Comparison of ENCODE assay signal across 9 cellular contexts in the genomic region with DNA sequence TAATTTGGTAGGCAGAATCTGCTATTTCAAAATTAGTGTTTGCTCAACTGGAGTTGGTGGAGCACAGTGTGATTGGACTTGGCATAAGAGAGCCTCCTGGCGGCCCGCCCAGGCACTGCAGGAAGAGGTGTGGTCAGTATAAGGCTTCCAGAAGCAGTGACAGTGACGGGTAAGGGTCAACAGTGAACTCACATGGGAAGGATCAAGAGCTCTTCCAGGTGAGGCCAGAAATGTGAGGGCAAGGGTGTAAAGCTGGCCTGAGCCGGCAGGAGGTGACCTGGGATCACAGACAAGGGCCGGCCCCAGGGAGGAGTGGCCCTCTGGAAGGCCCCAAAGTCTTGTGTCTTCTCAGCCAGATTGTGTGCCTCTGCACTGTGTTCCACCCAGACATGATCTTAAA.
DNase-seq lines count a peak whose midpoint lies in the region; ATAC-seq and TF ChIP-seq lines count a peak whose summit lies in the region.
"Had no signal": no experiment of that assay in that cellular context is flagged by ENCODE, and none has a peak within 500 bp of the region (broad histone marks: within the 10 kb centered on the region; RNA-seq: fewer than 3 reads in every experiment).

No MANE protein-coding gene starts in this region.

- no peaks in the 10 kb centered on the region for H4K20me1 ChIP-seq in KMS-11 (ENCODE audit: insufficient read depth)

- no peak overlapping the region for H3K27ac ChIP-seq in CD4-positive, alpha-beta memory T cell (ENCODE audit: low read depth, low read length)
- no peak overlapping the region for H3K27ac ChIP-seq in KMS-11
- H3K27ac ChIP-seq in ascending aorta = no peak overlapping the region

- H3K36me3 Mint-ChIP-seq in CD4-positive, alpha-beta memory T cell = no peaks in the 10 kb centered on the region

- no peaks in the 10 kb centered on the region for H3K9me3 ChIP-seq in CD4-positive, alpha-beta memory T cell (ENCODE audit: control insufficient read depth in 1 of 2, low read length in 2 of 2)
- H3K9me3 ChIP-seq in ascending aorta = no peaks in the 10 kb centered on the region

- DNase-seq in CD4-positive, alpha-beta memory T cell = peak; percentile 49 to 58 (median 56)
- DNase-seq in T-helper 22 cell (ENCODE audit: low read depth) (peak; percentile 9), ascending aorta (ENCODE audit: low spot score in 2 of 2) (peak in 1 of 2 donors; percentile 86), iPS DF 19.7 (ENCODE audit: low read depth, low spot score) (peak; percentile 75), cortex of kidney (lab: John Stamatoyannopoulos, UW) (no peak)
- DNase-seq in stimulated activated CD4-positive, alpha-beta T cell treated with anti-CD3 and anti-CD28 coated beads, Interleukin-1b, Interleukin-23, amount 100 ng/mL, for 4 hours (ENCODE audit: low read depth in 2 of 2) = peak; percentile 39 to 59

- TF ChIP-seq CTCF in KMS-11 (conservative IDR thresholded peaks at IDR 0.05; ENCODE audit: low read depth, low read length) (peak; percentile 91), ascending aorta (IDR thresholded peaks at IDR 0.05) (peak; percentile 55 to 64 (median 58))

- peaks cover 0 to 3% (median 1%) of the 10 kb centered on the region in 4 donors for H3K4me1 Mint-ChIP-seq in CD4-positive, alpha-beta memory T cell

- no peak overlapping the region for H3K4me3 ChIP-seq in CD4-positive, alpha-beta memory T cell (ENCODE audit: low read length in 2 of 2)
- H3K4me3 ChIP-seq in KMS-11 (IDR thresholded peaks at IDR 0.05; ENCODE audit: insufficient read depth, low read depth, low read length) (no peak overlapping the region), ascending aorta (no peak overlapping the region)

- ATAC-seq in GM19395 (IDR thresholded peaks at IDR 0.05; ENCODE audit: unreplicated experiment) = peak; percentile 75

- CTCF ChIA-PET in CD4-positive, alpha-beta memory T cell (lab: Charles Lee; ENCODE audit: partially characterized antibody) = interaction anchor here (0.6 to 4.5 kb wide), 16 partner anchors 8 to 338 kb away, joined by 3 to 42 read pairs (median 5); no protein-coding TSS in a partner anchor

- no peak overlapping the region for H3K4me2 ChIP-seq in KMS-11

- H3K9ac ChIP-seq in KMS-11 = no peak overlapping the region

- H3K79me2 ChIP-seq in KMS-11 (ENCODE audit: insufficient read depth, low read depth) = no peaks in the 10 kb centered on the region

- peak overlapping the region in 2 of 7 donors; percentile 23 to 61 for H3K27ac Mint-ChIP-seq in CD4-positive, alpha-beta memory T cell
- H3K27ac Mint-ChIP-seq: IgD-negative memory B cell had no signal

- peak overlapping the region in 1 of 8 donors; percentile 1 for H3K4me3 Mint-ChIP-seq in CD4-positive, alpha-beta memory T cell
- H3K4me3 Mint-ChIP-seq: IgD-negative memory B cell had no signal

- H3K4me1 ChIP-seq in CD4-positive, alpha-beta memory T cell (ENCODE audit: insufficient read depth, low read length) = no peaks in the 10 kb centered on the region
- H3K4me1 ChIP-seq in KMS-11 (ENCODE audit: low read depth, poor library complexity, severe bottlenecking) (no peaks in the 10 kb centered on the region), ascending aorta (no peaks in the 10 kb centered on the region)

- H2AFZ ChIP-seq in KMS-11 (ENCODE audit: low read depth) = 0 out of 2 replicates have a peak overlapping the region, but pooled peaks have one; percentile 20

- no peaks in the 10 kb centered on the region for H3K27me3 ChIP-seq in CD4-positive, alpha-beta memory T cell (ENCODE audit: insufficient read depth, low read length)
- no peaks in the 10 kb centered on the region for H3K27me3 ChIP-seq in KMS-11 (ENCODE audit: insufficient read depth, low read depth)
- H3K27me3 ChIP-seq in ascending aorta = no peaks in the 10 kb centered on the region

- POLR2A ChIA-PET in CD4-positive, alpha-beta memory T cell (lab: Charles Lee; ENCODE audit: partially characterized antibody) = interaction anchor here (1.1 kb wide), 1 partner anchor 52 kb away, joined by 3 read pairs; no protein-coding TSS in a partner anchor

- intact Hi-C loops in CD4-positive, alpha-beta memory T cell (cut with micrococcal nuclease) = loop anchor here (1.0 to 5.0 kb wide), 3 partner anchors 185 to 343 kb away; no protein-coding TSS in a partner anchor
- intact Hi-C loops in ascending aorta (cut with DNase I) = loop anchor here (5.0 kb wide), 1 partner anchor 63 kb away; no protein-coding TSS in a partner anchor

- H3K36me3 ChIP-seq in CD4-positive, alpha-beta memory T cell (ENCODE audit: insufficient read depth, low read length) = no peaks in the 10 kb centered on the region
- H3K36me3 ChIP-seq in KMS-11 (ENCODE audit: insufficient read depth) (no peaks in the 10 kb centered on the region), ascending aorta (no peaks in the 10 kb centered on the region)

- no peaks in the 10 kb centered on the region for H3K9me3 Mint-ChIP-seq in CD4-positive, alpha-beta memory T cell
- H3K9me3 Mint-ChIP-seq: IgD-negative memory B cell had no signal

- H3K27me3 Mint-ChIP-seq in CD4-positive, alpha-beta memory T cell = no peaks in the 10 kb centered on the region
- H3K27me3 Mint-ChIP-seq: IgD-negative memory B cell had no signal
